In genomic region chr1:155226910-155227260, GRCh38 we compare ENCODE assay signal across 1 cellular context.
TF ChIP-seq lines count a peak whose summit lies in the region.

No MANE protein-coding gene starts in this region.

TF ChIP-seq in K562, 482 proteins besides CTCF, POLR2A, EP300 and RAD21 (continued from another document):
- peak; percentile 94 for TF ChIP-seq MGA (IDR thresholded peaks at IDR 0.05)
- peak; percentile 50; the same call in 1 of the 2 replicates for TF ChIP-seq E2F5 (CRISPR knock-in tag; IDR thresholded peaks at IDR 0.05)
- TF ChIP-seq ZNF263 (CRISPR knock-in tag; IDR thresholded peaks at IDR 0.05; ENCODE audit: borderline replicate concordance), result peak; percentile 34; the same call in 1 of the 2 replicates
- TF ChIP-seq RBM17 (IDR thresholded peaks at IDR 0.05; ENCODE audit: borderline replicate concordance, low read depth, low read length), result no peak
- peak; percentile 17 to 72; a peak in 1 of 4 replicates for TF ChIP-seq HDAC1 (IDR thresholded peaks at IDR 0.05)
- TF ChIP-seq SP1 (CRISPR knock-in tag; IDR thresholded peaks at IDR 0.05), result peak; percentile 79
- TF ChIP-seq ERF (CRISPR knock-in tag; IDR thresholded peaks at IDR 0.05), result no peak
- TF ChIP-seq NR2C1 (IDR thresholded peaks at IDR 0.05), result no peak
- 0 out of 2 replicates have a peak, but pooled peaks have one; percentile 19 for TF ChIP-seq NR2C1 (tag; IDR thresholded peaks at IDR 0.05)
- peak; percentile 54; the same call in 1 of the 2 replicates for TF ChIP-seq GABPA (tag; conservative IDR thresholded peaks at IDR 0.05; ENCODE audit: low read depth)
- no peak for TF ChIP-seq CREB3 (tag; conservative IDR thresholded peaks at IDR 0.05; ENCODE audit: low read depth)
- TF ChIP-seq RB1 (IDR thresholded peaks at IDR 0.05; ENCODE audit: low read depth), result 0 out of 2 replicates have a peak, but pooled peaks have one; percentile 6
- TF ChIP-seq EHMT2 (IDR thresholded peaks at IDR 0.05), result no peak
- no peak for TF ChIP-seq ID3 (CRISPR knock-in tag; IDR thresholded peaks at IDR 0.05)
- TF ChIP-seq ID3 (tag; IDR thresholded peaks at IDR 0.05), result peak; percentile 17; the same call in 1 of the 2 replicates
- TF ChIP-seq SRSF1 (IDR thresholded peaks at IDR 0.05; ENCODE audit: low read depth, low read length), result no peak
- TF ChIP-seq HDAC2 (IDR thresholded peaks at IDR 0.05), result 0 out of 2 replicates have a peak, but pooled peaks have one; percentile 55
